In the genomic region with DNA sequence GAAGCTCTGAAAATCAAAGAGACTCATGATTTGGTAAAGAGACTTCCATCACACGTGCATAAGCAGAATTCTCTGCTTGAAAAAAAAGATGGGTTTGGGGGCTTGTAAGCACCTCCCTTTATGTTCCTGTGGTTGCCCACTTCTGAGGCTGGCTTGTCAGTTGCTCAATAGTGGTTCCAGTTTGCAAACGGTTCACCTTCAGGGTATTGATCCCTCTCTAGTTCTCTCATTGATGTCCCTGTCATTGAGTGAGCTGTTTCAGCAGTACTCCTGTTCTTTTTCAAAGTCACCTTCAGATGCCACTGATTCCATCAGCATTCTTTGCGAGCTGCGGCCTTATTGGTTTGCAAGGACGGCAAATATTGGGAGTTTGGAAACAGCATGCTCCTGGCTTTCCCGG, we compare ENCODE assay signal across 1 cellular context.
TF ChIP-seq lines count a peak whose summit lies in the region.

No MANE protein-coding gene starts in this region.

TF ChIP-seq in H1, 55 proteins besides CTCF, POLR2A, EP300 and RAD21:
- TF ChIP-seq CREB1 (IDR thresholded peaks at IDR 0.05) (no peak), HDAC6 (IDR thresholded peaks at IDR 0.05; ENCODE audit: low read depth, low read length) (no peak), USF2 (IDR thresholded peaks at IDR 0.05; ENCODE audit: low read length) (no peak), JUN (IDR thresholded peaks at IDR 0.05; ENCODE audit: low read depth, low read length) (no peak)
